19 cellular contexts compared by ENCODE assay signal in genomic region chr12:22332191-22332590, GRCh38. TPM values are rescaled to one million over a fixed set of nuclear protein-coding genes. Genes with fewer than 3 reads are reported as not detected.
DNase-seq lines count a peak whose midpoint lies in the region; ATAC-seq and TF ChIP-seq lines count a peak whose summit lies in the region.
"Had no signal": no experiment of that assay in that cellular context is flagged by ENCODE, and none has a peak within 500 bp of the region (broad histone marks: within the 10 kb centered on the region; RNA-seq: fewer than 3 reads in every experiment).

No MANE protein-coding gene starts in this region.

- peaks cover 5% of the 10 kb centered on the region; the same call in 1 of the 2 replicates for H3K4me1 ChIP-seq in iPS-20b (ENCODE audit: insufficient read depth, low read length)
- H3K4me1 ChIP-seq in sigmoid colon = peaks cover 0 to 57% (median 26%) of the 10 kb centered on the region in 4 donors

- no peak for TF ChIP-seq CTCF in sigmoid colon (IDR thresholded peaks at IDR 0.05)

- no peak overlapping the region for H3K27ac Mint-ChIP-seq in activated CD4-positive, alpha-beta T cell treated with anti-CD3 and anti-CD28 coated beads for 36 hours
- no peak overlapping the region for H3K27ac Mint-ChIP-seq in activated T-helper 1 cell treated with anti-CD3 and anti-CD28 coated beads, Interleukin-12 subunit alpha, Interleukin-12 subunit beta, Interleukin-2, Interleukin-4 antibody, amounts not matched to agents 30 ng/mL and 10 ng/mL and 1 ng/mL, durations not matched to agents 14 hours and 24 hours and 36 hours
- H3K27ac Mint-ChIP-seq: stimulated activated memory B cell treated with anti-CD40 and anti-IgM and Interleukin-4, amounts not matched to agents 10 μg/mL and 1 μg/mL and 100 μg/mL, for 72 hours; T-helper 2 cell treated with Interferon-gamma antibody and Interleukin-4, amounts not matched to agents 5 μg/mL and 100 μg/mL, for 36 hours had no signal

- H3K27me3 ChIP-seq in iPS-20b (ENCODE audit: insufficient read depth, low read length) (peaks cover 33% of the 10 kb centered on the region), sigmoid colon (no peaks in the 10 kb centered on the region)
- H3K27me3 ChIP-seq: tibial artery had no signal

- H3K9ac ChIP-seq in iPS-20b (ENCODE audit: low read depth, low read length) = no peak overlapping the region
- H3K9ac ChIP-seq: GM23248 had no signal

- no peak for TF ChIP-seq POLR2A in sigmoid colon (IDR thresholded peaks at IDR 0.05)

- H3K9me3 ChIP-seq in iPS-20b (ENCODE audit: insufficient read depth, low read depth, low read length) (no peaks in the 10 kb centered on the region), sigmoid colon (no peaks in the 10 kb centered on the region)
- H3K9me3 ChIP-seq: tibial artery had no signal

- DNase-seq in activated CD4-positive, alpha-beta T cell treated with anti-CD3 and anti-CD28 coated beads for 36 hours = no peak
- no peak for DNase-seq in activated CD4-positive, alpha-beta T cell treated with anti-CD3 and anti-CD28 coated beads, Interleukin-2, amount 50 U/mL, for 4 hours
- DNase-seq in activated T-helper 1 cell treated with anti-CD3 and anti-CD28 coated beads, Interleukin-12 subunit alpha, Interleukin-12 subunit beta, Interleukin-2, Interleukin-4 antibody, amounts not matched to agents 30 ng/mL and 10 ng/mL and 1 ng/mL, durations not matched to agents 14 hours and 24 hours and 36 hours (ENCODE audit: low spot score) = no peak
- DNase-seq in sigmoid colon (no peak), GM19240 (ENCODE audit: insufficient read length, low spot score) (no peak), ecto neural progenitor cell (ENCODE audit: low spot score) (no peak), NCI-H2171 treated with DMSO at 0.1 percent for 48 hours (lab: John Stamatoyannopoulos, UW) (no peak)
- DNase-seq: 8988T; activated CD4-positive, alpha-beta T cell treated with anti-CD3 and anti-CD28 coated beads for 1 hour; caudate nucleus; GM23248; NCI-H1694 treated with DMSO at 0.1 percent for 48 hours; NCI-H524 treated with DMSO at 0.1 percent for 48 hours; Right ventricle myocardium superior; tibial artery had no signal

- H3K4me1 Mint-ChIP-seq in activated CD4-positive, alpha-beta T cell treated with anti-CD3 and anti-CD28 coated beads for 36 hours = peaks cover 35% of the 10 kb centered on the region
- H3K4me1 Mint-ChIP-seq in activated T-helper 1 cell treated with anti-CD3 and anti-CD28 coated beads, Interleukin-12 subunit alpha, Interleukin-12 subunit beta, Interleukin-2, Interleukin-4 antibody, amounts not matched to agents 30 ng/mL and 10 ng/mL and 1 ng/mL, durations not matched to agents 14 hours and 24 hours and 36 hours (ENCODE audit: low read depth) = peaks cover 27% of the 10 kb centered on the region

- ATAC-seq in activated CD4-positive, alpha-beta T cell treated with anti-CD3 and anti-CD28 coated beads for 36 hours = no peak
- ATAC-seq: stimulated activated memory B cell treated with anti-CD40 and anti-IgM and Interleukin-4, amounts not matched to agents 10 μg/mL and 1 μg/mL and 100 μg/mL, for 72 hours had no signal

- no peaks in the 10 kb centered on the region for H3K9me3 Mint-ChIP-seq in activated CD4-positive, alpha-beta T cell treated with anti-CD3 and anti-CD28 coated beads for 36 hours (ENCODE audit: low read depth)
- no peaks in the 10 kb centered on the region for H3K9me3 Mint-ChIP-seq in activated T-helper 1 cell treated with anti-CD3 and anti-CD28 coated beads, Interleukin-12 subunit alpha, Interleukin-12 subunit beta, Interleukin-2, Interleukin-4 antibody, amounts not matched to agents 30 ng/mL and 10 ng/mL and 1 ng/mL, durations not matched to agents 14 hours and 24 hours and 36 hours
- H3K9me3 Mint-ChIP-seq: stimulated activated memory B cell treated with anti-CD40 and anti-IgM and Interleukin-4, amounts not matched to agents 10 μg/mL and 1 μg/mL and 100 μg/mL, for 72 hours; T-helper 2 cell treated with Interferon-gamma antibody and Interleukin-4, amounts not matched to agents 5 μg/mL and 100 μg/mL, for 36 hours had no signal

- TF ChIP-seq EP300 in sigmoid colon (IDR thresholded peaks at IDR 0.05) = no peak

- POLR2A ChIA-PET in activated CD4-positive, alpha-beta T cell treated with anti-CD3 and anti-CD28 coated beads for 36 hours (lab: Charles Lee) = no interaction called here

- intact Hi-C loops in activated CD4-positive, alpha-beta T cell treated with anti-CD3 and anti-CD28 coated beads for 36 hours (cut with DNase I, micrococcal nuclease) = loop anchor here in 1 of 2 experiments (10.0 kb wide), 2 partner anchors 213 to 637 kb away; partner anchors contain the start of gene C2CD5
- intact Hi-C loops in activated T-helper 1 cell treated with anti-CD3 and anti-CD28 coated beads, Interleukin-12 subunit alpha, Interleukin-12 subunit beta, Interleukin-2, Interleukin-4 antibody, amounts not matched to agents 30 ng/mL and 10 ng/mL and 1 ng/mL, durations not matched to agents 14 hours and 24 hours and 36 hours (cut with micrococcal nuclease) = loop anchor here (10.0 kb wide), 2 partner anchors 213 to 557 kb away; partner anchors contain the start of genes C2CD5 and KCNJ8
- intact Hi-C loops in sigmoid colon (cut with DNase I) = loop anchor here (5.0 kb wide), 3 partner anchors 55 to 100 kb away; no protein-coding TSS in a partner anchor

- H3K27ac ChIP-seq in iPS-20b (ENCODE audit: low read length) (no peak overlapping the region), sigmoid colon (peak overlapping the region; percentile 64 to 89 (median 83))
- H3K27ac ChIP-seq: GM23248 had no signal

- no peaks in the 10 kb centered on the region for H3K36me3 Mint-ChIP-seq in activated CD4-positive, alpha-beta T cell treated with anti-CD3 and anti-CD28 coated beads for 36 hours (ENCODE audit: low read depth)
- H3K36me3 Mint-ChIP-seq in activated T-helper 1 cell treated with anti-CD3 and anti-CD28 coated beads, Interleukin-12 subunit alpha, Interleukin-12 subunit beta, Interleukin-2, Interleukin-4 antibody, amounts not matched to agents 30 ng/mL and 10 ng/mL and 1 ng/mL, durations not matched to agents 14 hours and 24 hours and 36 hours (ENCODE audit: low read depth) = peaks cover 1% of the 10 kb centered on the region
- H3K36me3 Mint-ChIP-seq: stimulated activated memory B cell treated with anti-CD40 and anti-IgM and Interleukin-4, amounts not matched to agents 10 μg/mL and 1 μg/mL and 100 μg/mL, for 72 hours had no signal

- H3K4me3 Mint-ChIP-seq in activated CD4-positive, alpha-beta T cell treated with anti-CD3 and anti-CD28 coated beads for 36 hours = peak overlapping the region; percentile 6
- H3K4me3 Mint-ChIP-seq in activated T-helper 1 cell treated with anti-CD3 and anti-CD28 coated beads, Interleukin-12 subunit alpha, Interleukin-12 subunit beta, Interleukin-2, Interleukin-4 antibody, amounts not matched to agents 30 ng/mL and 10 ng/mL and 1 ng/mL, durations not matched to agents 14 hours and 24 hours and 36 hours = peak overlapping the region; percentile 21
- H3K4me3 Mint-ChIP-seq: stimulated activated memory B cell treated with anti-CD40 and anti-IgM and Interleukin-4, amounts not matched to agents 10 μg/mL and 1 μg/mL and 100 μg/mL, for 72 hours; T-helper 2 cell treated with Interferon-gamma antibody and Interleukin-4, amounts not matched to agents 5 μg/mL and 100 μg/mL, for 36 hours had no signal

- CTCF ChIA-PET in activated CD4-positive, alpha-beta T cell treated with anti-CD3 and anti-CD28 coated beads for 36 hours (lab: Charles Lee) = interaction anchor here (1.0 kb wide), 1 partner anchor 11 kb away, joined by 3 read pairs; no protein-coding TSS in a partner anchor

- peaks cover 11% of the 10 kb centered on the region for H3K27me3 Mint-ChIP-seq in activated CD4-positive, alpha-beta T cell treated with anti-CD3 and anti-CD28 coated beads for 36 hours
- H3K27me3 Mint-ChIP-seq in activated T-helper 1 cell treated with anti-CD3 and anti-CD28 coated beads, Interleukin-12 subunit alpha, Interleukin-12 subunit beta, Interleukin-2, Interleukin-4 antibody, amounts not matched to agents 30 ng/mL and 10 ng/mL and 1 ng/mL, durations not matched to agents 14 hours and 24 hours and 36 hours (ENCODE audit: insufficient read depth) = peaks cover 51% of the 10 kb centered on the region

- peak overlapping the region; percentile 90; the same call in 1 of the 2 replicates for H3K4me3 ChIP-seq in iPS-20b (ENCODE audit: low read length)
- peak overlapping the region; percentile 68 to 86 (median 78) for H3K4me3 ChIP-seq in sigmoid colon
- H3K4me3 ChIP-seq: GM23248 had no signal

- H3K36me3 ChIP-seq in iPS-20b (ENCODE audit: insufficient read depth, low read depth, low read length) (no peaks in the 10 kb centered on the region), sigmoid colon (no peaks in the 10 kb centered on the region)
- H3K36me3 ChIP-seq: tibial artery had no signal

RNA-seq across cellular contexts. Expression of gene ST8SIA1, which starts 2.3 kb away (rescaled TPM):
- 1 to 10 TPM; 1.5 to 1.6 TPM for total RNA-seq in activated CD4-positive, alpha-beta T cell treated with anti-CD3 and anti-CD28 coated beads for 36 hours
- 0.17 and 0.57 TPM in 2 replicates for total RNA-seq in activated T-helper 1 cell treated with anti-CD3 and anti-CD28 coated beads, Interleukin-12 subunit alpha, Interleukin-12 subunit beta, Interleukin-2, Interleukin-4 antibody, amounts not matched to agents 30 ng/mL and 10 ng/mL and 1 ng/mL, durations not matched to agents 14 hours and 24 hours and 36 hours
- total RNA-seq in sigmoid colon = 10 to 100 TPM; 17.4 to 57.3 (median 22.5) TPM
- 1 to 10 TPM; 1.2 to 3.1 (median 1.4) TPM for polyA plus RNA-seq in sigmoid colon
- total RNA-seq: GM23248 had no signal
- polyA plus RNA-seq: BJ had no signal

Comparison
In these comparisons a context has a peak if more than half of its experiments do, and no peak if none do; other contexts are left out.
1. RNA of gene ST8SIA1, which starts 2.3 kb away (total RNA-seq): 17.4 to 57.3 TPM in sigmoid colon; 1.5 to 1.6 TPM in activated CD4-positive, alpha-beta T cell treated with anti-CD3 and anti-CD28 coated beads for 36 hours and 0.17 to 0.57 TPM in activated T-helper 1 cell treated with anti-CD3 and anti-CD28 coated beads, Interleukin-12 subunit alpha, Interleukin-12 subunit beta, Interleukin-2, Interleukin-4 antibody, amounts not matched to agents 30 ng/mL and 10 ng/mL and 1 ng/mL, durations not matched to agents 14 hours and 24 hours and 36 hours; every median in the first group is over 4 times any median in the second.